20 cellular contexts compared by ENCODE assay signal in the genomic region with DNA sequence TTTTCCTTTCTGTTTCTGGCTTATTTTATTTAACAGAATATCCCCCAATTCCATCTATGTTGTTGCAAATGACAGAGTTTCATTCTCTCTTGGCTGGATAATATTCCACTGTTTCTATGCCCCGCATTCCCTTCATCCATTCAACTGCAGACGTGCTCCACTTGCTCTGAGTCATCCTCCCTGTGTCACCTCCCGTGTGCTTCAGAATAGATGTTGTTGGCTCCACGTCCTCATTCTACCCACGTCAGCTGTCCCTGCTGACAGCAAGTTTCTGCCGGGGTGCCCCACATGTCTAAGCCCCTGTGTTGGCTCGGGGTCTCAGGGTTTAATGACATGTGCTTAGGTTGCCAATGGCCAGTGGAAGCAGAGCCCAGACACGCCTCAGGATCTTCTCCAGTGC.
DNase-seq lines count a peak whose midpoint lies in the region; ATAC-seq and TF ChIP-seq lines count a peak whose summit lies in the region.
"Had no signal": no experiment of that assay in that cellular context is flagged by ENCODE, and none has a peak within 500 bp of the region (broad histone marks: within the 10 kb centered on the region; RNA-seq: fewer than 3 reads in every experiment).

No MANE protein-coding gene starts in this region.

- peaks cover 19% of the 10 kb centered on the region for H3K9me3 Mint-ChIP-seq in nephron progenitor cell
- H3K9me3 Mint-ChIP-seq in activated T-cell treated with anti-CD3 and anti-CD28 coated beads, Interleukin-2, amount 50 U/mL, for 72 hours, result peaks cover 6 to 16% of the 10 kb centered on the region in 2 donors

- H3K27ac Mint-ChIP-seq in nephron progenitor cell, result peak overlapping the region; percentile 54
- H3K27ac Mint-ChIP-seq in activated T-cell treated with anti-CD3 and anti-CD28 coated beads, Interleukin-2, amount 50 U/mL, for 72 hours, result no peak overlapping the region

- H3K4me3 Mint-ChIP-seq in nephron progenitor cell, result no peak overlapping the region
- no peak overlapping the region for H3K4me3 Mint-ChIP-seq in activated T-cell treated with anti-CD3 and anti-CD28 coated beads, Interleukin-2, amount 50 U/mL, for 72 hours
- H3K4me3 Mint-ChIP-seq: IgD-negative memory B cell had no signal

- no peak overlapping the region for H3K4me3 ChIP-seq in epithelial cell of proximal tubule (ENCODE audit: low read depth, low read length)
- H3K4me3 ChIP-seq: A549 had no signal

- peaks cover 58% of the 10 kb centered on the region for H3K4me1 Mint-ChIP-seq in nephron progenitor cell
- no peaks in the 10 kb centered on the region for H3K4me1 Mint-ChIP-seq in activated T-cell treated with anti-CD3 and anti-CD28 coated beads, Interleukin-2, amount 50 U/mL, for 72 hours (ENCODE audit: low read depth)

- TF ChIP-seq CTCF in epithelial cell of proximal tubule (conservative IDR thresholded peaks at IDR 0.05; ENCODE audit: low read depth, low read length) (no peak), nephron progenitor cell (IDR thresholded peaks at IDR 0.05) (no peak)

- peaks cover 1% of the 10 kb centered on the region for H3K36me3 Mint-ChIP-seq in nephron progenitor cell (ENCODE audit: low read depth)
- peaks cover 3% of the 10 kb centered on the region in 2 donors for H3K36me3 Mint-ChIP-seq in activated T-cell treated with anti-CD3 and anti-CD28 coated beads, Interleukin-2, amount 50 U/mL, for 72 hours (ENCODE audit: insufficient read depth in 2 of 2)
- H3K36me3 Mint-ChIP-seq: IgD-negative memory B cell had no signal

- DNase-seq in HT1080 (ENCODE audit: low read depth), result peak; percentile 18
- DNase-seq in epithelial cell of proximal tubule (ENCODE audit: low read depth), result peak; percentile 33
- DNase-seq in nephron progenitor cell, result no peak
- no peak for DNase-seq in activated T-cell treated with anti-CD3 and anti-CD28 coated beads, Interleukin-2, amount 50 U/mL, for 72 hours
- DNase-seq in stimulated activated CD4-positive, alpha-beta T cell treated with anti-CD3 and anti-CD28 coated beads, Interleukin-1b, Interleukin-23, amount 100 ng/mL, for 48 hours, result no peak
- DNase-seq: DMS153, DND-41, H7, MM.1S, NCI-H1417, NCI-H1694, NCI-H2081, NCI-H226, NCI-H510A, NCI-H69, SHP77 treated with DMSO at 0.1 percent for 48 hours had no signal

- ATAC-seq in HG02852 (IDR thresholded peaks at IDR 0.05; ENCODE audit: unreplicated experiment) (no peak), HG03521 (IDR thresholded peaks at IDR 0.05; ENCODE audit: unreplicated experiment) (no peak)
- ATAC-seq in activated T-cell treated with anti-CD3 and anti-CD28 coated beads, Interleukin-2, amount 50 U/mL, for 72 hours (replicated peaks in 1 of 2), result no peak
- ATAC-seq: A549 had no signal

- H3K27me3 Mint-ChIP-seq in nephron progenitor cell (ENCODE audit: low read depth, poor library complexity), result peaks cover 3% of the 10 kb centered on the region
- H3K27me3 Mint-ChIP-seq in activated T-cell treated with anti-CD3 and anti-CD28 coated beads, Interleukin-2, amount 50 U/mL, for 72 hours (ENCODE audit: low read depth), result no peaks in the 10 kb centered on the region
- H3K27me3 Mint-ChIP-seq: IgD-negative memory B cell had no signal

Comparison
In these comparisons a context has a peak if more than half of its experiments do, and no peak if none do; other contexts are left out.
1. DNase-seq: peak in HT1080 (single experiment) and epithelial cell of proximal tubule (single experiment); none in nephron progenitor cell (single experiment), activated T-cell treated with anti-CD3 and anti-CD28 coated beads, Interleukin-2, amount 50 U/mL, for 72 hours (0 of 2) and stimulated activated CD4-positive, alpha-beta T cell treated with anti-CD3 and anti-CD28 coated beads, Interleukin-1b, Interleukin-23, amount 100 ng/mL, for 48 hours (single experiment).